16 cellular contexts compared by ENCODE assay signal in the genomic region with DNA sequence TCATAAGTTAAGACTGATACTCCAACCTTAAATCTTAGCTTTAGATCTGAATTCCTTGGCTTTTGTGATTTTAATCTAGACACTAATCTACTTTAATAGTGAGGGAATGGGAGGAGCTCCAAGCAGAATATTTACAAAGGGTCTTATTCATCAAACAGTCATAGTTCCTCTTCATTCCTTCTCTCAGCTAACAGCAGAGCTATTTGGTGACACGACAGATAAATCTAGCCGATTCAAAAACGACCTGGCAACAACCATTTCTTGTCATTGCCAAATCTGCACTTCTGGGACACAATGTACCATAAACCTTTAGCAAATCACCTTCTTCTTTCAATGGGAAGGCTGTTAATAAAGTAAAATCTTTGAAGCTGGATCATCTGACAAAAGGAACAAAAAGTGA. TPM values are rescaled to one million over a fixed set of nuclear protein-coding genes. Genes with fewer than 3 reads are reported as not detected.
DNase-seq lines count a peak whose midpoint lies in the region; ATAC-seq, FAIRE-seq and TF ChIP-seq lines count a peak whose summit lies in the region.
"Had no signal": no experiment of that assay in that cellular context is flagged by ENCODE, and none has a peak within 500 bp of the region (broad histone marks: within the 10 kb centered on the region; RNA-seq: fewer than 3 reads in every experiment).

No MANE protein-coding gene starts in this region.

- H3K27ac Mint-ChIP-seq in astrocyte (ENCODE audit: unreplicated experiment) = no peak overlapping the region
- H3K27ac Mint-ChIP-seq: T-helper 17 cell had no signal

- H4K20me1 ChIP-seq in OCI-LY3 (ENCODE audit: insufficient read depth, low read length) = no peaks in the 10 kb centered on the region
- no peaks in the 10 kb centered on the region for H4K20me1 ChIP-seq in astrocyte (ENCODE audit: insufficient read depth, low read length)
- H4K20me1 ChIP-seq in osteoblast (ENCODE audit: insufficient read depth, low read length) = no peaks in the 10 kb centered on the region

- H3K27me3 ChIP-seq in OCI-LY3 (ENCODE audit: low read depth, low read length) (no peaks in the 10 kb centered on the region), astrocyte (ENCODE audit: insufficient read depth, low read length) (no peaks in the 10 kb centered on the region), osteoblast (ENCODE audit: insufficient read depth, low read length) (no peaks in the 10 kb centered on the region)

- H3K4me3 ChIP-seq in OCI-LY3 (ENCODE audit: low read length) (no peak overlapping the region), astrocyte (ENCODE audit: insufficient read depth, low read depth, low read length) (no peak overlapping the region), osteoblast (ENCODE audit: insufficient read depth, low read length) (no peak overlapping the region)

- no peaks in the 10 kb centered on the region for H3K36me3 ChIP-seq in OCI-LY3 (replicated peaks; ENCODE audit: low read depth, low read length)
- no peaks in the 10 kb centered on the region for H3K36me3 ChIP-seq in astrocyte (ENCODE audit: insufficient read depth, low read length)
- no peaks in the 10 kb centered on the region for H3K36me3 ChIP-seq in osteoblast (ENCODE audit: insufficient read depth, low read length)

- H3K79me2 ChIP-seq in OCI-LY3 (ENCODE audit: low read length) (no peaks in the 10 kb centered on the region), astrocyte (ENCODE audit: insufficient read depth, low read length) (no peaks in the 10 kb centered on the region), osteoblast (ENCODE audit: insufficient read depth, low read length) (no peaks in the 10 kb centered on the region)

- no peaks in the 10 kb centered on the region for H3K4me1 ChIP-seq in OCI-LY3 (ENCODE audit: low read length)
- H3K4me1 ChIP-seq in astrocyte (ENCODE audit: insufficient read depth, low read length) = no peaks in the 10 kb centered on the region
- H3K4me1 ChIP-seq in osteoblast (ENCODE audit: insufficient read depth, low read length) = no peaks in the 10 kb centered on the region

- H3K9ac ChIP-seq in OCI-LY3 (ENCODE audit: low read length) (no peak overlapping the region), astrocyte (ENCODE audit: low read length) (no peak overlapping the region)
- H3K9ac ChIP-seq: KMS-11 had no signal

- H3K27me3 Mint-ChIP-seq in astrocyte (ENCODE audit: low read depth, unreplicated experiment) = no peaks in the 10 kb centered on the region

- FAIRE-seq in astrocyte (lab: Jason Lieb, UNC) = no peak

- no peaks in the 10 kb centered on the region for H3K36me3 Mint-ChIP-seq in astrocyte (ENCODE audit: low read depth, unreplicated experiment)

- H3K9me3 Mint-ChIP-seq in astrocyte (ENCODE audit: unreplicated experiment) = no peaks in the 10 kb centered on the region

- no peak for ATAC-seq in GM21390 (IDR thresholded peaks at IDR 0.05; ENCODE audit: unreplicated experiment)
- no peak for ATAC-seq in GM19328 (IDR thresholded peaks at IDR 0.05; ENCODE audit: unreplicated experiment)
- no peak for ATAC-seq in GM19035 (IDR thresholded peaks at IDR 0.05; ENCODE audit: unreplicated experiment)
- ATAC-seq: Right ventricle myocardium inferior, T-helper 17 cell had no signal

- H3K27ac ChIP-seq in OCI-LY3 (ENCODE audit: low read length) (no peak overlapping the region), astrocyte (ENCODE audit: low read depth, low read length) (no peak overlapping the region), osteoblast (ENCODE audit: low read depth, low read length) (no peak overlapping the region)
- H3K27ac ChIP-seq: C4-2B, HL-60, KMS-11 had no signal

- peak overlapping the region; percentile 41; the same call in 1 of the 2 replicates for H3K4me2 ChIP-seq in OCI-LY3 (ENCODE audit: low read length)
- peak overlapping the region; percentile 11 for H3K4me2 ChIP-seq in astrocyte (ENCODE audit: low read length)
- peak overlapping the region; percentile 4 for H3K4me2 ChIP-seq in osteoblast (ENCODE audit: insufficient read depth, low read length)
- H3K4me2 ChIP-seq: KMS-11 had no signal

- no peaks in the 10 kb centered on the region for H3K9me3 ChIP-seq in OCI-LY3 (ENCODE audit: insufficient read depth, low read length)
- no peaks in the 10 kb centered on the region for H3K9me3 ChIP-seq in astrocyte (ENCODE audit: insufficient read depth, low read depth, low read length)
- H3K9me3 ChIP-seq in osteoblast (ENCODE audit: low read depth, low read length) = no peaks in the 10 kb centered on the region

- no peaks in the 10 kb centered on the region for H3K4me1 Mint-ChIP-seq in astrocyte (ENCODE audit: low read depth, unreplicated experiment)
- H3K4me1 Mint-ChIP-seq: T-helper 17 cell had no signal

- no peak for TF ChIP-seq CTCF in OCI-LY3 (IDR thresholded peaks at IDR 0.05; ENCODE audit: low read depth, low read length)
- TF ChIP-seq CTCF in astrocyte (IDR thresholded peaks at IDR 0.05; ENCODE audit: insufficient read depth, low read depth, low read length) = no peak
- TF ChIP-seq CTCF in osteoblast (IDR thresholded peaks at IDR 0.05; ENCODE audit: extremely low read depth, low read depth, low read length) = no peak

- peak; percentile 65 for DNase-seq in COLO829 (ENCODE audit: low spot score)
- no peak for DNase-seq in astrocyte (ENCODE audit: low read depth)
- no peak for DNase-seq in osteoblast (ENCODE audit: insufficient read length, low spot score, missing footprints)
- DNase-seq in NOMO-1 (lab: John Stamatoyannopoulos, UW; ENCODE audit: unreplicated experiment in 2 of 2) = no peak
- DNase-seq: MM.1S, NCI-H1930, NCI-H524, T-helper 17 cell had no signal

- H2AFZ ChIP-seq in OCI-LY3 (ENCODE audit: low read depth, low read length) (no peak overlapping the region), astrocyte (ENCODE audit: low read depth, low read length) (no peak overlapping the region), osteoblast (ENCODE audit: low read length) (no peak overlapping the region)

- no peak overlapping the region for H3K4me3 Mint-ChIP-seq in astrocyte (ENCODE audit: unreplicated experiment)
- H3K4me3 Mint-ChIP-seq: T-helper 17 cell had no signal

RNA-seq across cellular contexts. Expression of a gene that starts 52.8 kb away (rescaled TPM):
- total RNA-seq in astrocyte = not detected in 2 replicates
- total RNA-seq in osteoblast = not detected in 2 replicates
- total RNA-seq: T-helper 17 cell had no signal
